In genomic region chr1:204601979-204602653, GRCh38 we compare ENCODE assay signal across 22 cellular contexts.
"Had no signal": no experiment of that assay in that cellular context is flagged by ENCODE, and none has a peak within 500 bp of the region (broad histone marks: within the 10 kb centered on the region; RNA-seq: fewer than 3 reads in every experiment).

No MANE protein-coding gene starts in this region.

- H3K4me3 ChIP-seq: gastrocnemius medialis, heart left ventricle, lung, spleen, thyroid gland had no signal

- DNase-seq: activated CD4-positive, alpha-beta T cell treated with anti-CD3 and anti-CD28 coated beads for 36 hours; activated CD4-positive, alpha-beta T cell treated with anti-CD3 and anti-CD28 coated beads, Interleukin-2, amount 50 U/mL, for 48 hours; activated T-cell treated with anti-CD3 and anti-CD28 coated beads for 4 hours; cerebellar nuclear complex; effector CD4-positive, alpha-beta T cell; gastrocnemius medialis; heart left ventricle; left colon; spleen; stimulated activated CD8-positive, alpha-beta memory T cell treated with anti-CD3 and anti-CD28 coated beads, Interleukin-4, amount 100 ng/mL, for 48 hours; stimulated activated naive CD4-positive, alpha-beta T cell; thyroid gland had no signal

- H3K4me3 Mint-ChIP-seq: activated CD4-positive, alpha-beta T cell treated with anti-CD3 and anti-CD28 coated beads for 36 hours; activated naive CD8-positive, alpha-beta T cell; activated T-helper 1 cell treated with anti-CD3 and anti-CD28 coated beads, Interleukin-12 subunit alpha, Interleukin-12 subunit beta, Interleukin-2, Interleukin-4 antibody, amounts not matched to agents 30 ng/mL and 10 ng/mL and 1 ng/mL, durations not matched to agents 14 hours and 24 hours and 36 hours; mesothelial cell of epicardium; natural killer cell treated with Interleukin-12 subunit alpha and Interleukin-12 subunit beta and Interleukin-15 and Interleukin-18, amount 100 ng/mL, for 72 hours; T-helper 2 cell treated with Interferon-gamma antibody and Interleukin-4, amounts not matched to agents 5 μg/mL and 100 μg/mL, for 36 hours had no signal

- H3K9me3 ChIP-seq: gastrocnemius medialis, heart left ventricle, spleen, thyroid gland had no signal

- H3K4me1 Mint-ChIP-seq: activated CD4-positive, alpha-beta T cell treated with anti-CD3 and anti-CD28 coated beads for 36 hours had no signal

- H3K4me1 ChIP-seq: gastrocnemius medialis, heart left ventricle, thyroid gland had no signal

- H3K27ac Mint-ChIP-seq: activated CD4-positive, alpha-beta T cell treated with anti-CD3 and anti-CD28 coated beads for 36 hours; activated naive CD8-positive, alpha-beta T cell; activated T-helper 1 cell treated with anti-CD3 and anti-CD28 coated beads, Interleukin-12 subunit alpha, Interleukin-12 subunit beta, Interleukin-2, Interleukin-4 antibody, amounts not matched to agents 30 ng/mL and 10 ng/mL and 1 ng/mL, durations not matched to agents 14 hours and 24 hours and 36 hours; mesothelial cell of epicardium; natural killer cell treated with Interleukin-12 subunit alpha and Interleukin-12 subunit beta and Interleukin-15 and Interleukin-18, amount 100 ng/mL, for 72 hours; T-helper 2 cell treated with Interferon-gamma antibody and Interleukin-4, amounts not matched to agents 5 μg/mL and 100 μg/mL, for 36 hours had no signal

- H3K27me3 Mint-ChIP-seq: activated CD4-positive, alpha-beta T cell treated with anti-CD3 and anti-CD28 coated beads for 36 hours; activated naive CD8-positive, alpha-beta T cell; natural killer cell treated with Interleukin-12 subunit alpha and Interleukin-12 subunit beta and Interleukin-15 and Interleukin-18, amount 100 ng/mL, for 72 hours had no signal

- H3K9me3 Mint-ChIP-seq: activated T-helper 1 cell treated with anti-CD3 and anti-CD28 coated beads, Interleukin-12 subunit alpha, Interleukin-12 subunit beta, Interleukin-2, Interleukin-4 antibody, amounts not matched to agents 30 ng/mL and 10 ng/mL and 1 ng/mL, durations not matched to agents 14 hours and 24 hours and 36 hours; mesothelial cell of epicardium; natural killer cell treated with Interleukin-12 subunit alpha and Interleukin-12 subunit beta and Interleukin-15 and Interleukin-18, amount 100 ng/mL, for 72 hours; T-helper 2 cell treated with Interferon-gamma antibody and Interleukin-4, amounts not matched to agents 5 μg/mL and 100 μg/mL, for 36 hours had no signal

- H3K36me3 Mint-ChIP-seq: mesothelial cell of epicardium; natural killer cell treated with Interleukin-12 subunit alpha and Interleukin-12 subunit beta and Interleukin-15 and Interleukin-18, amount 100 ng/mL, for 72 hours had no signal

- H3K27me3 ChIP-seq: thyroid gland had no signal

- H3K36me3 ChIP-seq: gastrocnemius medialis, heart left ventricle, thyroid gland had no signal

- ATAC-seq: activated CD4-positive, alpha-beta T cell treated with anti-CD3 and anti-CD28 coated beads for 36 hours; esophagus mucosa; gastrocnemius medialis; heart left ventricle; left colon; natural killer cell treated with Interleukin-12 subunit alpha and Interleukin-12 subunit beta and Interleukin-15 and Interleukin-18, amount 100 ng/mL, for 72 hours had no signal

- H3K27ac ChIP-seq: gastrocnemius medialis, heart left ventricle, spleen, thyroid gland had no signal

- FAIRE-seq: bronchial epithelial cell, islet of Langerhans, TTC549 had no signal
